1 cellular context compared by ENCODE assay signal in the genomic region with DNA sequence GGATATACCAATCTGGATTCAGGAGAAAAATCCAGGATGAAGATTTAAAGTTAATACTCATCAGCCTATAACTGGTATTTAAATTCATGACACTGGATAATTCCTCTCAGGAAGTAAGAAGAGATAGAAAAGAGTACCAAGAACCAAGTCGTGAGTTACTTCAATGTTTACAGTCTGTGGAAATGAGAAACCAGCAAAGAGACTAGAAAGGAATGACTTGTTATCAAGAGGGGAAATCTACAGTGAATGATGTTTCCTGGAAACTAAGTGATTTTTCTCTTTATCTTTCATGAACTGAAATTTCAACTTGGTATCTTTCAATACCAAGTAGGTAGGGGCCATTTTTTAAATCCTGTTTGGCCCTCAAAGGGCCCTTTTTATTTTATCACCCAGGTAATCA.
TF ChIP-seq lines count a peak whose summit lies in the region.

No MANE protein-coding gene starts in this region.

TF ChIP-seq in endothelial cell of umbilical vein, 7 proteins besides CTCF, POLR2A, EP300 and RAD21 (continued from another document):
- TF ChIP-seq JUN (IDR thresholded peaks at IDR 0.05; ENCODE audit: borderline replicate concordance, insufficient read depth, insufficient read length, low read depth) (no peak), POLR2AphosphoS5 (IDR thresholded peaks at IDR 0.05; ENCODE audit: insufficient read depth, low read depth, low read length) (no peak), MYC (IDR thresholded peaks at IDR 0.05; ENCODE audit: low read depth, low read length) (no peak)
TF ChIP-seq in endothelial cell of umbilical vein: peak in this region for 1.
